22 cellular contexts compared by ENCODE assay signal in genomic region chr19:15562145-15562544, GRCh38. TPM values are rescaled to one million over a fixed set of nuclear protein-coding genes. Genes with fewer than 3 reads are reported as not detected.
DNase-seq lines count a peak whose midpoint lies in the region; TF ChIP-seq lines count a peak whose summit lies in the region.
"Had no signal": no experiment of that assay in that cellular context is flagged by ENCODE, and none has a peak within 500 bp of the region (broad histone marks: within the 10 kb centered on the region; RNA-seq: fewer than 3 reads in every experiment).

No MANE protein-coding gene starts in this region.

- no peaks in the 10 kb centered on the region for H3K9me3 Mint-ChIP-seq in activated naive CD4-positive, alpha-beta T cell treated with anti-CD3 and anti-CD28 coated beads, Interleukin-2, amount 10 ng/mL, durations not matched to agents 7 days and 5 days
- H3K9me3 Mint-ChIP-seq in endodermal cell, result peaks cover 68% of the 10 kb centered on the region
- H3K9me3 Mint-ChIP-seq in progenitor cell of endocrine pancreas (ENCODE audit: low read depth), result peaks cover 30% of the 10 kb centered on the region
- H3K9me3 Mint-ChIP-seq: CD4-positive, CD25-positive, alpha-beta regulatory T cell; CD8-positive, alpha-beta T cell; HFFc6 had no signal

- no peak overlapping the region for H3K27ac Mint-ChIP-seq in activated naive CD4-positive, alpha-beta T cell treated with anti-CD3 and anti-CD28 coated beads, Interleukin-2, amount 10 ng/mL, durations not matched to agents 7 days and 5 days
- no peak overlapping the region for H3K27ac Mint-ChIP-seq in endodermal cell
- H3K27ac Mint-ChIP-seq in progenitor cell of endocrine pancreas, result no peak overlapping the region
- H3K27ac Mint-ChIP-seq: CD8-positive, alpha-beta T cell; H9; HFFc6 had no signal

- 81 to 100% methylated on average over 1 to 4 of the region's 4 CpGs for WGBS in endodermal cell (ENCODE audit: insufficient coverage in 1 of 2, insufficient read length in 1 of 2), 2 experiments

- TF ChIP-seq CTCF in C4-2B (conservative IDR thresholded peaks at IDR 0.05), result no peak
- no peak for TF ChIP-seq CTCF in endodermal cell (conservative IDR thresholded peaks at IDR 0.05)
- TF ChIP-seq CTCF in progenitor cell of endocrine pancreas (IDR thresholded peaks at IDR 0.05; ENCODE audit: unreplicated experiment), result no peak

- peak; percentile 8 for DNase-seq in activated naive CD4-positive, alpha-beta T cell treated with anti-CD3 and anti-CD28 coated beads, Interleukin-2, amount 10 ng/mL, durations not matched to agents 7 days and 5 days
- no peak for DNase-seq in activated naive CD4-positive, alpha-beta T cell treated with Interleukin-2 at 50 U/mL for 16 hours
- DNase-seq in endodermal cell (peak; percentile 10), progenitor cell of endocrine pancreas (ENCODE audit: low spot score, unreplicated experiment) (no peak), midbrain (lab: John Stamatoyannopoulos, UW) (no peak), G401 (ENCODE audit: low spot score) (no peak)
- DNase-seq: C1 segment of cervical spinal cord; Caco-2; CD4-positive, CD25-positive, alpha-beta regulatory T cell; CD8-positive, alpha-beta T cell; DMS153; DND-41; GDM1; H9 had no signal

- CTCF ChIA-PET in activated naive CD4-positive, alpha-beta T cell treated with anti-CD3 and anti-CD28 coated beads, Interleukin-2, amount 10 ng/mL, durations not matched to agents 7 days and 5 days (lab: Charles Lee), result interaction anchor here (0.8 kb wide), 1 partner anchor 176 kb away, joined by 3 read pairs; no protein-coding TSS in a partner anchor

- no peaks in the 10 kb centered on the region for H3K36me3 Mint-ChIP-seq in activated naive CD4-positive, alpha-beta T cell treated with anti-CD3 and anti-CD28 coated beads, Interleukin-2, amount 10 ng/mL, durations not matched to agents 7 days and 5 days
- H3K36me3 Mint-ChIP-seq in endodermal cell (ENCODE audit: low read depth), result peaks cover 2% of the 10 kb centered on the region
- peaks cover 2% of the 10 kb centered on the region for H3K36me3 Mint-ChIP-seq in progenitor cell of endocrine pancreas (ENCODE audit: insufficient read depth)
- H3K36me3 Mint-ChIP-seq: CD4-positive, CD25-positive, alpha-beta regulatory T cell; CD8-positive, alpha-beta T cell had no signal

- no peak overlapping the region for H3K4me3 ChIP-seq in endodermal cell (ENCODE audit: low read length)
- H3K4me3 ChIP-seq: GM12878, GM23248 had no signal

- H3K27me3 ChIP-seq in endodermal cell (ENCODE audit: control insufficient read depth, insufficient read depth, low read length, poor library complexity, severe bottlenecking), result no peaks in the 10 kb centered on the region

- in situ Hi-C loops in G401 (cut with HindIII; ENCODE audit: low sequenced_read_pairs), result no loop called here

- peak overlapping the region; percentile 56 for H3K27ac ChIP-seq in C4-2B
- H3K27ac ChIP-seq in endodermal cell (ENCODE audit: low read depth, low read length), result no peak overlapping the region
- H3K27ac ChIP-seq: GM23248 had no signal

- H3K4me1 Mint-ChIP-seq in activated naive CD4-positive, alpha-beta T cell treated with anti-CD3 and anti-CD28 coated beads, Interleukin-2, amount 10 ng/mL, durations not matched to agents 7 days and 5 days, result no peaks in the 10 kb centered on the region
- no peaks in the 10 kb centered on the region for H3K4me1 Mint-ChIP-seq in endodermal cell
- no peaks in the 10 kb centered on the region for H3K4me1 Mint-ChIP-seq in progenitor cell of endocrine pancreas (ENCODE audit: low read depth)
- H3K4me1 Mint-ChIP-seq: CD4-positive, CD25-positive, alpha-beta regulatory T cell; H9 had no signal

- no peaks in the 10 kb centered on the region for H3K36me3 ChIP-seq in endodermal cell (ENCODE audit: control insufficient read depth, insufficient read depth, low read length)

- H3K27me3 Mint-ChIP-seq in activated naive CD4-positive, alpha-beta T cell treated with anti-CD3 and anti-CD28 coated beads, Interleukin-2, amount 10 ng/mL, durations not matched to agents 7 days and 5 days, result peaks cover 83% of the 10 kb centered on the region
- H3K27me3 Mint-ChIP-seq in endodermal cell (ENCODE audit: insufficient read depth) (peaks cover 2% of the 10 kb centered on the region), progenitor cell of endocrine pancreas (no peaks in the 10 kb centered on the region)

- peaks cover 15% of the 10 kb centered on the region for H3K9me3 ChIP-seq in endodermal cell (ENCODE audit: control insufficient read depth, low read length)
- H3K9me3 ChIP-seq: Caco-2 had no signal

- H3K4me3 Mint-ChIP-seq in activated naive CD4-positive, alpha-beta T cell treated with anti-CD3 and anti-CD28 coated beads, Interleukin-2, amount 10 ng/mL, durations not matched to agents 7 days and 5 days, result no peak overlapping the region
- no peak overlapping the region for H3K4me3 Mint-ChIP-seq in endodermal cell
- H3K4me3 Mint-ChIP-seq in progenitor cell of endocrine pancreas (ENCODE audit: low read depth), result no peak overlapping the region
- H3K4me3 Mint-ChIP-seq: CD4-positive, CD25-positive, alpha-beta regulatory T cell; CD8-positive, alpha-beta T cell; H9; HFFc6 had no signal

- no peaks in the 10 kb centered on the region for H3K4me1 ChIP-seq in endodermal cell (ENCODE audit: control insufficient read depth, insufficient read depth, low read length)
- H3K4me1 ChIP-seq: Caco-2 had no signal

- H3K9ac ChIP-seq in endodermal cell (ENCODE audit: extremely low read depth, low read length, poor library complexity, severe bottlenecking), result no peak overlapping the region
- H3K9ac ChIP-seq: GM23248 had no signal

RNA-seq across cellular contexts. Expression of gene CYP4F8, which starts 52.9 kb away (rescaled TPM):
- total RNA-seq in endodermal cell, result not detected
- not detected for polyA plus RNA-seq in endodermal cell (2013, experiment 1 of 2)
- not detected for polyA plus RNA-seq in endodermal cell (2013, experiment 2 of 2)
- not detected in 2 replicates for total RNA-seq in progenitor cell of endocrine pancreas
- not detected in 2 replicates for total RNA-seq in G401 (2014; rRNA removed; shearing (Covaris generic))
- total RNA-seq: A172; A673; Caco-2; CD4-positive, CD25-positive, alpha-beta regulatory T cell; CD8-positive, alpha-beta T cell; GM12878; GM23248; H1; H9; HFFc6 had no signal
- polyA plus RNA-seq: BJ; CD4-positive, CD25-positive, alpha-beta regulatory T cell; GM12878; GM23248; H1 had no signal

RNA-seq across cellular contexts. Expression of gene CYP4F22, which starts 53.8 kb away (rescaled TPM):
- not detected for total RNA-seq in endodermal cell
- polyA plus RNA-seq in endodermal cell (2013, experiment 1 of 2), result not detected
- polyA plus RNA-seq in endodermal cell (2013, experiment 2 of 2), result not detected
- total RNA-seq in progenitor cell of endocrine pancreas, result not detected in 2 replicates
- 0.80 and 2.8 TPM in 2 replicates for total RNA-seq in G401 (2014; rRNA removed; shearing (Covaris generic))
- total RNA-seq: A172; Caco-2; CD4-positive, CD25-positive, alpha-beta regulatory T cell; GM12878; GM23248; H1; H9; HFFc6 had no signal
- polyA plus RNA-seq: BJ, GM12878, GM23248, H1 had no signal

Comparison
In these comparisons a context has a peak if more than half of its experiments do, and no peak if none do; other contexts are left out.
1. DNase-seq: peak in activated naive CD4-positive, alpha-beta T cell treated with anti-CD3 and anti-CD28 coated beads, Interleukin-2, amount 10 ng/mL, durations not matched to agents 7 days and 5 days (single experiment) and endodermal cell (single experiment); none in activated naive CD4-positive, alpha-beta T cell treated with Interleukin-2 at 50 U/mL for 16 hours (single experiment), progenitor cell of endocrine pancreas (single experiment), midbrain (single experiment) and G401 (single experiment).